14 cellular contexts compared by ENCODE assay signal in genomic region chr13:32205426-32206096, GRCh38.
DNase-seq lines count a peak whose midpoint lies in the region; ATAC-seq, FAIRE-seq and TF ChIP-seq lines count a peak whose summit lies in the region.
"Had no signal": no experiment of that assay in that cellular context is flagged by ENCODE, and none has a peak within 500 bp of the region (broad histone marks: within the 10 kb centered on the region; RNA-seq: fewer than 3 reads in every experiment).

No MANE protein-coding gene starts in this region.

- H3K27ac ChIP-seq in A673 (ENCODE audit: low read depth, low read length, poor library complexity, severe bottlenecking) (no peak overlapping the region), SK-N-SH (ENCODE audit: low read depth in 2 of 2, low read length in 1 of 2) (peak overlapping the region in 1 of 2 experiments; percentile 31; a peak in 1 of 4 replicates), right atrium auricular region (peak overlapping the region; percentile 41 to 70)

- no peak for ATAC-seq in GM18498 (IDR thresholded peaks at IDR 0.05; ENCODE audit: unreplicated experiment)
- ATAC-seq: Panc1, T-cell had no signal

- H3K9me3 ChIP-seq in A673 (ENCODE audit: low read depth, low read length, poor library complexity, severe bottlenecking) (no peaks in the 10 kb centered on the region), Loucy (ENCODE audit: insufficient read depth, low read depth, low read length) (no peaks in the 10 kb centered on the region), SK-N-SH (no peaks in the 10 kb centered on the region), right atrium auricular region (no peaks in the 10 kb centered on the region)

- H3K4me1 ChIP-seq in A673 (ENCODE audit: insufficient read depth, low read length, poor library complexity, severe bottlenecking) (peaks cover 15% of the 10 kb centered on the region), Loucy (ENCODE audit: insufficient read depth, low read length, poor library complexity, severe bottlenecking) (peaks cover 9% of the 10 kb centered on the region), SK-N-SH (ENCODE audit: control insufficient read depth in 1 of 2, insufficient read depth in 2 of 2, low read depth in 1 of 2, low read length in 1 of 2) (peaks cover 0 to 21% of the 10 kb centered on the region in 2 experiments; a peak in 2 of 4 replicates), right atrium auricular region (peaks cover 0 to 34% of the 10 kb centered on the region in 2 donors)

- no peaks in the 10 kb centered on the region for H3K36me3 ChIP-seq in A673 (ENCODE audit: insufficient read depth, low read length, poor library complexity, severe bottlenecking)
- no peaks in the 10 kb centered on the region for H3K36me3 ChIP-seq in Loucy (ENCODE audit: insufficient read depth, low read length)
- H3K36me3 ChIP-seq in SK-N-SH (replicated peaks in 1 of 2; ENCODE audit: control insufficient read depth in 1 of 2, insufficient read depth in 2 of 2, low read length in 1 of 2), result no peaks in the 10 kb centered on the region
- H3K36me3 ChIP-seq in right atrium auricular region, result peaks cover 40% of the 10 kb centered on the region

- DNase-seq in A673 (ENCODE audit: low spot score), result peak; percentile 26
- DNase-seq in SK-N-SH, result peak; percentile 23
- no peak for DNase-seq in right atrium auricular region (ENCODE audit: low spot score)
- no peak for DNase-seq in GM19239 (ENCODE audit: insufficient read length, low spot score)
- no peak for DNase-seq in activated T-cell treated with anti-CD3 and anti-CD28 coated beads, Interleukin-2, amount 50 U/mL, for 48 hours
- no peak for DNase-seq in anterior cingulate cortex (lab: John Stamatoyannopoulos, UW)
- DNase-seq: activated CD4-positive, alpha-beta T cell treated with anti-CD3 and anti-CD28 coated beads, Interleukin-2, amount 10 ng/mL, durations not matched to agents 24 days and 14 days; amygdala; NCI-H2171 treated with DMSO at 0.1 percent for 48 hours; T-cell had no signal

- no peak for FAIRE-seq in GM19239 (lab: Jason Lieb, UNC)
- FAIRE-seq: D721Med had no signal

- TF ChIP-seq RAD21 in SK-N-SH (IDR thresholded peaks at IDR 0.05; ENCODE audit: low read length), result no peak

- H3K79me2 ChIP-seq in Loucy (ENCODE audit: insufficient read depth, low read length) (no peaks in the 10 kb centered on the region), SK-N-SH (ENCODE audit: insufficient read depth) (no peaks in the 10 kb centered on the region)

- POLR2A ChIA-PET in A673 (lab: Charles Lee; ENCODE audit: low non-redundant PET) (no interaction called here), SK-N-SH (lab: Yijun Ruan, JAX) (no interaction called here)

- H3K27me3 ChIP-seq in A673 (replicated peaks; ENCODE audit: insufficient read depth, low read depth, low read length, poor library complexity), result no peaks in the 10 kb centered on the region
- no peaks in the 10 kb centered on the region for H3K27me3 ChIP-seq in Loucy (ENCODE audit: insufficient read depth, low read length, poor library complexity, severe bottlenecking)
- H3K27me3 ChIP-seq in SK-N-SH (ENCODE audit: insufficient read depth), result no peaks in the 10 kb centered on the region
- no peaks in the 10 kb centered on the region for H3K27me3 ChIP-seq in right atrium auricular region

- H3K9ac ChIP-seq in Loucy (ENCODE audit: low read depth, low read length, poor library complexity, severe bottlenecking) (no peak overlapping the region), SK-N-SH (no peak overlapping the region)

- H3K4me2 ChIP-seq in Loucy (ENCODE audit: low read depth, low read length, poor library complexity, severe bottlenecking) (no peak overlapping the region), SK-N-SH (no peak overlapping the region)

- H4K20me1 ChIP-seq in Loucy (ENCODE audit: insufficient read depth, low read length, poor library complexity, severe bottlenecking) (no peaks in the 10 kb centered on the region), SK-N-SH (ENCODE audit: insufficient read depth) (no peaks in the 10 kb centered on the region)

- H3K4me3 ChIP-seq in A673 (ENCODE audit: low read depth, low read length, poor library complexity, severe bottlenecking) (no peak overlapping the region), Loucy (ENCODE audit: low read length, poor library complexity, severe bottlenecking) (no peak overlapping the region), SK-N-SH (ENCODE audit: low read depth in 2 of 2, low read length in 1 of 2) (no peak overlapping the region), right atrium auricular region (no peak overlapping the region)

- no peak for TF ChIP-seq EP300 in SK-N-SH (IDR thresholded peaks at IDR 0.05; ENCODE audit: borderline replicate concordance in 1 of 2, low read depth in 1 of 2, low read length in 1 of 2)

- WGBS in SK-N-SH (ENCODE audit: low lambda C conversion rate), result 61% methylated on average over 4 of the region's 4 CpGs

- no peaks in the 10 kb centered on the region for H3F3A ChIP-seq in Loucy (ENCODE audit: low read depth)
- H3F3A ChIP-seq in SK-N-SH (replicated peaks; ENCODE audit: insufficient read depth), result no peaks in the 10 kb centered on the region

- intact Hi-C loops in A673 (cut with micrococcal nuclease; ENCODE audit: unreplicated experiment), result no loop called here

- TF ChIP-seq CTCF in A673 (conservative IDR thresholded peaks at IDR 0.05; ENCODE audit: low read depth, low read length) (no peak), Loucy (conservative IDR thresholded peaks at IDR 0.05; ENCODE audit: low read length) (no peak), SK-N-SH (IDR thresholded peaks at IDR 0.05) (no peak), right atrium auricular region (IDR thresholded peaks at IDR 0.05) (no peak)

- 0 out of 2 replicates have a peak overlapping the region, but pooled peaks have one; percentile 31 for H2AFZ ChIP-seq in Loucy (ENCODE audit: low read length)
- H2AFZ ChIP-seq in SK-N-SH (ENCODE audit: low read depth), result no peak overlapping the region

- CTCF ChIA-PET in A673 (lab: Charles Lee) (no interaction called here), SK-N-SH (lab: Yijun Ruan, JAX) (interaction anchor here (0.6 to 1.2 kb wide), 4 partner anchors 8 to 30 kb away, joined by 3 to 4 read pairs (median 4); no protein-coding TSS in a partner anchor)

- H3K9me2 ChIP-seq in Loucy (replicated peaks; ENCODE audit: low read depth, low read length) (no peaks in the 10 kb centered on the region), SK-N-SH (no peaks in the 10 kb centered on the region)

- BruUV-seq in A673 (replicated peaks; lab: Mats Ljungman, UMichigan), result no TSS peak

TF ChIP-seq in SK-N-SH, 30 proteins besides CTCF, POLR2A, EP300 and RAD21 (continues in another document):
- no peak for TF ChIP-seq YY1 (IDR thresholded peaks at IDR 0.05; ENCODE audit: low read depth)
- no peak for TF ChIP-seq IRF3 (IDR thresholded peaks at IDR 0.05; ENCODE audit: low read depth, low read length)
- TF ChIP-seq GATA2 (CRISPR knock-in tag; IDR thresholded peaks at IDR 0.05), result no peak
- no peak for TF ChIP-seq GABPA (IDR thresholded peaks at IDR 0.05; ENCODE audit: low read depth)
- no peak for TF ChIP-seq NFIC (IDR thresholded peaks at IDR 0.05; ENCODE audit: borderline replicate concordance)
- no peak for TF ChIP-seq TEAD4 (IDR thresholded peaks at IDR 0.05; ENCODE audit: borderline replicate concordance, insufficient read depth)
- TF ChIP-seq MAX (IDR thresholded peaks at IDR 0.05; ENCODE audit: low read depth), result no peak
- TF ChIP-seq MEF2A (IDR thresholded peaks at IDR 0.05; ENCODE audit: borderline replicate concordance, low read depth), result no peak
- no peak for TF ChIP-seq FOXM1 (IDR thresholded peaks at IDR 0.05; ENCODE audit: low read depth)
- no peak for TF ChIP-seq ZBTB33 (IDR thresholded peaks at IDR 0.05; ENCODE audit: borderline replicate concordance, low read depth)

Comparison
In these comparisons a context has a peak if more than half of its experiments do, and no peak if none do; other contexts are left out.
1. DNase-seq: peak in A673 (single experiment) and SK-N-SH (single experiment); none in right atrium auricular region (single experiment), GM19239 (single experiment), activated T-cell treated with anti-CD3 and anti-CD28 coated beads, Interleukin-2, amount 50 U/mL, for 48 hours (0 of 2) and anterior cingulate cortex (0 of 58).